Comparison of ENCODE assay signal across 23 cellular contexts in genomic region chr3:71484047-71484446, GRCh38.
DNase-seq lines count a peak whose midpoint lies in the region; ATAC-seq and TF ChIP-seq lines count a peak whose summit lies in the region.
"Had no signal": no experiment of that assay in that cellular context is flagged by ENCODE, and none has a peak within 500 bp of the region (broad histone marks: within the 10 kb centered on the region; RNA-seq: fewer than 3 reads in every experiment).

No MANE protein-coding gene starts in this region.

- H3K27ac ChIP-seq in CD8-positive, alpha-beta T cell (ENCODE audit: low read depth, low read length), result peak overlapping the region; percentile 17
- H3K27ac ChIP-seq in neural cell (ENCODE audit: low read length), result no peak overlapping the region
- H3K27ac ChIP-seq: BLaER1 treated with 17β-estradiol and CSF1 and Interleukin-3, amounts not matched to agents 10 nM and 100 nM; Peyer's patch had no signal

- intact Hi-C loops in CD8-positive, alpha-beta T cell (cut with DNase I, micrococcal nuclease), result no loop called here

- ATAC-seq in CD8-positive, alpha-beta T cell, result no peak
- ATAC-seq: SK-N-SH treated with all-trans-retinoic acid at 6 μM for 48 hours had no signal

- H3K4me3 ChIP-seq in CD8-positive, alpha-beta T cell (ENCODE audit: low read depth, low read length), result no peak overlapping the region
- no peak overlapping the region for H3K4me3 ChIP-seq in neural cell (ENCODE audit: low read length)
- H3K4me3 ChIP-seq: BLaER1 treated with 17β-estradiol and CSF1 and Interleukin-3, amounts not matched to agents 10 nM and 100 nM; Peyer's patch had no signal

- no peaks in the 10 kb centered on the region for H3K79me2 ChIP-seq in neural cell (replicated peaks; ENCODE audit: insufficient read depth, low read length)

- H3K9ac ChIP-seq in neural cell (ENCODE audit: low read length), result no peak overlapping the region
- H3K9ac ChIP-seq: BLaER1 treated with 17β-estradiol and CSF1 and Interleukin-3, amounts not matched to agents 10 nM and 100 nM had no signal

- H3K36me3 ChIP-seq in CD8-positive, alpha-beta T cell (ENCODE audit: insufficient read depth, low read length), result no peaks in the 10 kb centered on the region
- no peaks in the 10 kb centered on the region for H3K36me3 ChIP-seq in neural cell (ENCODE audit: insufficient read depth, low read length)
- H3K36me3 ChIP-seq: BLaER1 treated with 17β-estradiol and CSF1 and Interleukin-3, amounts not matched to agents 10 nM and 100 nM; Peyer's patch had no signal

- H3K27ac Mint-ChIP-seq in activated naive CD4-positive, alpha-beta T cell treated with anti-CD3 and anti-CD28 coated beads, Interleukin-2, amount 50 U/mL, for 24 hours, result peak overlapping the region; percentile 100
- peak overlapping the region; percentile 95 for H3K27ac Mint-ChIP-seq in CD8-positive, alpha-beta T cell
- H3K27ac Mint-ChIP-seq in activated naive CD8-positive, alpha-beta T cell treated with anti-CD3 and anti-CD28 coated beads for 36 hours, result peak overlapping the region; percentile 97

- H3K27me3 ChIP-seq in CD8-positive, alpha-beta T cell (ENCODE audit: insufficient read depth, low read length), result no peaks in the 10 kb centered on the region
- no peaks in the 10 kb centered on the region for H3K27me3 ChIP-seq in neural cell (ENCODE audit: insufficient read depth, low read depth, low read length)
- H3K27me3 ChIP-seq: BLaER1 treated with 17β-estradiol and CSF1 and Interleukin-3, amounts not matched to agents 10 nM and 100 nM; Peyer's patch had no signal

- POLR2A ChIA-PET in CD8-positive, alpha-beta T cell (lab: Charles Lee), result interaction anchor here (2.0 kb wide), 1 partner anchor 8 kb away, joined by 7 read pairs; no protein-coding TSS in a partner anchor

- peaks cover 12% of the 10 kb centered on the region for H3K36me3 Mint-ChIP-seq in activated naive CD4-positive, alpha-beta T cell treated with anti-CD3 and anti-CD28 coated beads, Interleukin-2, amount 50 U/mL, for 24 hours
- peaks cover 29% of the 10 kb centered on the region for H3K36me3 Mint-ChIP-seq in CD8-positive, alpha-beta T cell
- peaks cover 34% of the 10 kb centered on the region for H3K36me3 Mint-ChIP-seq in activated naive CD8-positive, alpha-beta T cell treated with anti-CD3 and anti-CD28 coated beads for 36 hours

- peak; percentile 13 for TF ChIP-seq RAD21 in neural cell (conservative IDR thresholded peaks at IDR 0.05)

- H3K27me3 Mint-ChIP-seq in activated naive CD4-positive, alpha-beta T cell treated with anti-CD3 and anti-CD28 coated beads, Interleukin-2, amount 50 U/mL, for 24 hours, result no peaks in the 10 kb centered on the region
- H3K27me3 Mint-ChIP-seq in CD8-positive, alpha-beta T cell (ENCODE audit: low read depth), result no peaks in the 10 kb centered on the region
- no peaks in the 10 kb centered on the region for H3K27me3 Mint-ChIP-seq in activated naive CD8-positive, alpha-beta T cell treated with anti-CD3 and anti-CD28 coated beads for 36 hours

- no peak for TF ChIP-seq CTCF in CD8-positive, alpha-beta T cell (IDR thresholded peaks at IDR 0.05)
- no peak for TF ChIP-seq CTCF in neural cell (IDR thresholded peaks at IDR 0.05; ENCODE audit: poor library complexity, severe bottlenecking)

- H3K9me2 ChIP-seq in neural cell (ENCODE audit: insufficient read depth, low read length), result no peaks in the 10 kb centered on the region

- H3K4me3 Mint-ChIP-seq in activated naive CD4-positive, alpha-beta T cell treated with anti-CD3 and anti-CD28 coated beads, Interleukin-2, amount 50 U/mL, for 24 hours, result peak overlapping the region; percentile 36
- H3K4me3 Mint-ChIP-seq in CD8-positive, alpha-beta T cell, result no peak overlapping the region
- no peak overlapping the region for H3K4me3 Mint-ChIP-seq in activated naive CD8-positive, alpha-beta T cell treated with anti-CD3 and anti-CD28 coated beads for 36 hours

- H3K4me1 Mint-ChIP-seq in activated naive CD4-positive, alpha-beta T cell treated with anti-CD3 and anti-CD28 coated beads, Interleukin-2, amount 50 U/mL, for 24 hours, result peaks cover 100% of the 10 kb centered on the region
- H3K4me1 Mint-ChIP-seq in CD8-positive, alpha-beta T cell (ENCODE audit: low read depth), result peaks cover 88% of the 10 kb centered on the region
- peaks cover 84% of the 10 kb centered on the region for H3K4me1 Mint-ChIP-seq in activated naive CD8-positive, alpha-beta T cell treated with anti-CD3 and anti-CD28 coated beads for 36 hours

- H4K20me1 ChIP-seq in neural cell (ENCODE audit: insufficient read depth), result no peaks in the 10 kb centered on the region
- H4K20me1 ChIP-seq: BLaER1 treated with 17β-estradiol and CSF1 and Interleukin-3, amounts not matched to agents 10 nM and 100 nM had no signal

- no peaks in the 10 kb centered on the region for H3K9me3 Mint-ChIP-seq in activated naive CD4-positive, alpha-beta T cell treated with anti-CD3 and anti-CD28 coated beads, Interleukin-2, amount 50 U/mL, for 24 hours
- no peaks in the 10 kb centered on the region for H3K9me3 Mint-ChIP-seq in CD8-positive, alpha-beta T cell
- peaks cover 4% of the 10 kb centered on the region for H3K9me3 Mint-ChIP-seq in activated naive CD8-positive, alpha-beta T cell treated with anti-CD3 and anti-CD28 coated beads for 36 hours

- no peaks in the 10 kb centered on the region for H3K9me3 ChIP-seq in CD8-positive, alpha-beta T cell (ENCODE audit: low read length)
- no peaks in the 10 kb centered on the region for H3K9me3 ChIP-seq in neural cell (ENCODE audit: low read length)
- H3K9me3 ChIP-seq: BLaER1 treated with 17β-estradiol and CSF1 and Interleukin-3, amounts not matched to agents 10 nM and 100 nM; Peyer's patch had no signal

- CTCF ChIA-PET in CD8-positive, alpha-beta T cell (lab: Charles Lee), result no interaction called here

- DNase-seq in activated naive CD4-positive, alpha-beta T cell (lab: John Stamatoyannopoulos, UW), result no peak
- DNase-seq in CD8-positive, alpha-beta T cell, result no peak
- DNase-seq in activated naive CD8-positive, alpha-beta T cell treated with anti-CD3 and anti-CD28 coated beads for 36 hours, result no peak
- DNase-seq in LoVo (ENCODE audit: low spot score) (no peak), NCI-H1417 (lab: John Stamatoyannopoulos, UW) (no peak)
- DNase-seq in central memory CD4-positive, alpha-beta T cell, result no peak
- DNase-seq: ACHN; DMS53; EL; GF-D8; KBM-7; NCI-H1092; NCI-H1436 treated with DMSO at 0.1 percent for 48 hours; NCI-H2029; NCI-H2227 treated with DMSO at 0.1 percent for 48 hours; NCI-H510A; NCI-H774; NK-92 treated with Interleukin-12 subunit alpha and Interleukin-12 subunit beta, amount 100 ng/mL, for 24 hours; Peyer's patch had no signal

- peak; percentile 61 for TF ChIP-seq EP300 in neural cell (conservative IDR thresholded peaks at IDR 0.05; ENCODE audit: poor library complexity, severe bottlenecking)

- no peak overlapping the region for H3K4me2 ChIP-seq in neural cell (ENCODE audit: low read length)
- H3K4me2 ChIP-seq: BLaER1 treated with 17β-estradiol and CSF1 and Interleukin-3, amounts not matched to agents 10 nM and 100 nM had no signal

- peaks cover 96% of the 10 kb centered on the region for H3K4me1 ChIP-seq in CD8-positive, alpha-beta T cell (ENCODE audit: insufficient read depth, low read length)
- H3K4me1 ChIP-seq: BLaER1 treated with 17β-estradiol and CSF1 and Interleukin-3, amounts not matched to agents 10 nM and 100 nM; Peyer's patch had no signal

- H3F3A ChIP-seq in neural cell (ENCODE audit: insufficient read depth, low read length, poor library complexity, severe bottlenecking), result no peaks in the 10 kb centered on the region

- no peak overlapping the region for H2AFZ ChIP-seq in neural cell (ENCODE audit: low read depth, low read length)

TF ChIP-seq in neural cell, 6 proteins besides CTCF, POLR2A, EP300 and RAD21:
- TF ChIP-seq SMC3 (conservative IDR thresholded peaks at IDR 0.05; ENCODE audit: poor library complexity), result no peak
- no peak for TF ChIP-seq TAF1 (IDR thresholded peaks at IDR 0.05; ENCODE audit: low read depth)
- no peak for TF ChIP-seq MXI1 (conservative IDR thresholded peaks at IDR 0.05; ENCODE audit: poor library complexity, severe bottlenecking)
- no peak for TF ChIP-seq REST (IDR thresholded peaks at IDR 0.05; ENCODE audit: borderline replicate concordance)
- TF ChIP-seq POLR2AphosphoS5 (IDR thresholded peaks at IDR 0.05), result peak; percentile 16
TF ChIP-seq in neural cell: peak in this region for 1.
